Comparison of ENCODE assay signal across 13 cellular contexts in genomic region chrX:48465336-48465933, GRCh38. TPM values are rescaled to one million over a fixed set of nuclear protein-coding genes. Genes with fewer than 3 reads are reported as not detected.
DNase-seq lines count a peak whose midpoint lies in the region; ATAC-seq and TF ChIP-seq lines count a peak whose summit lies in the region.
"Had no signal": no experiment of that assay in that cellular context is flagged by ENCODE, and none has a peak within 500 bp of the region (broad histone marks: within the 10 kb centered on the region; RNA-seq: fewer than 3 reads in every experiment).

No MANE protein-coding gene starts in this region.

- peaks cover 12% of the 10 kb centered on the region for H3K4me1 Mint-ChIP-seq in HFFc6 (ENCODE audit: low read depth)
- H3K4me1 Mint-ChIP-seq in T-cell = peaks cover 13 to 36% (median 28%) of the 10 kb centered on the region in 3 donors

- DNase-seq in AG04450 (ENCODE audit: low read depth, low spot score) = peak; percentile 61
- peak; percentile 90 for DNase-seq in HFFc6
- peak; percentile 82 for DNase-seq in astrocyte of the hippocampus (ENCODE audit: low read depth, low spot score)
- DNase-seq in kidney epithelial cell (ENCODE audit: low read depth) = peak; percentile 56
- DNase-seq in T-cell = no peak
- no peak for DNase-seq in cerebellum (ENCODE audit: low spot score)
- DNase-seq in G401 (ENCODE audit: low spot score) = no peak
- DNase-seq: activated CD4-positive, alpha-beta T cell treated with anti-CD3 and anti-CD28 coated beads, Interleukin-2, amount 50 U/mL, for 1 hour; DMS79 treated with DMSO at 0.1 percent for 48 hours; effector memory CD4-positive, alpha-beta T cell; NCI-H446 treated with DMSO at 0.1 percent for 48 hours had no signal

- H3K9me3 Mint-ChIP-seq in HFFc6 (no peaks in the 10 kb centered on the region), T-cell (no peaks in the 10 kb centered on the region)

- H3K27ac Mint-ChIP-seq in HFFc6 (peak overlapping the region; percentile 87), T-cell (no peak overlapping the region)

- no peak for TF ChIP-seq CTCF in AG04450 (IDR thresholded peaks at IDR 0.05; ENCODE audit: low read depth, low read length)
- TF ChIP-seq CTCF in HFFc6 (IDR thresholded peaks at IDR 0.05) = no peak
- TF ChIP-seq CTCF in kidney epithelial cell (IDR thresholded peaks at IDR 0.05; ENCODE audit: insufficient read depth, low read length, poor library complexity, severe bottlenecking) = no peak

- H3K27ac ChIP-seq in AG04450 (ENCODE audit: low read depth, low read length) = peak overlapping the region; percentile 73

- H3K36me3 ChIP-seq in kidney epithelial cell (ENCODE audit: control insufficient read depth, insufficient read depth, low read length) = no peaks in the 10 kb centered on the region

- no peaks in the 10 kb centered on the region for H3K9me3 ChIP-seq in AG04450 (ENCODE audit: control insufficient read depth, insufficient read depth, low read length)

- CTCF ChIA-PET in AG04450 (lab: Charles Lee) (no interaction called here), T-cell (lab: Charles Lee) (interaction anchor here in 1 of 2 donors (0.6 kb wide), 1 partner anchor 38 kb away, joined by 3 read pairs; no protein-coding TSS in a partner anchor)

- POLR2A ChIA-PET in AG04450 (lab: Yijun Ruan, JAX) (interaction anchor here (0.6 to 1.4 kb wide), 3 partner anchors 16 to 485 kb away, joined by 3 to 8 read pairs (median 5); partner anchors contain the start of gene TBC1D25), T-cell (lab: Charles Lee) (interaction anchor here in 1 of 2 donors (0.5 kb wide), 1 partner anchor 112 kb away, joined by 3 read pairs; no protein-coding TSS in a partner anchor)

- H3K4me3 ChIP-seq in AG04450 (ENCODE audit: low read depth, low read length) (peak overlapping the region; percentile 27), kidney epithelial cell (ENCODE audit: low read depth, low read length) (no peak overlapping the region)

- H3K27me3 Mint-ChIP-seq in HFFc6 (ENCODE audit: insufficient read depth) (no peaks in the 10 kb centered on the region; the same call in 1 of the 2 replicates), T-cell (peaks cover 0 to 14% of the 10 kb centered on the region in 2 donors)

- in situ Hi-C loops in G401 (cut with HindIII; ENCODE audit: low sequenced_read_pairs) = no loop called here

- H3K4me3 Mint-ChIP-seq in HFFc6 = peak overlapping the region; percentile 67
- no peak overlapping the region for H3K4me3 Mint-ChIP-seq in T-cell

- ATAC-seq in T-cell (replicated peaks in 1 of 4) = no peak
- no peak for ATAC-seq in HG02571 (IDR thresholded peaks at IDR 0.05; ENCODE audit: unreplicated experiment)

- H3K27me3 ChIP-seq in AG04450 (ENCODE audit: control insufficient read depth, insufficient read depth, low read length) (no peaks in the 10 kb centered on the region), kidney epithelial cell (ENCODE audit: control insufficient read depth, insufficient read depth, low read length) (peaks cover 2% of the 10 kb centered on the region)

- H3K36me3 Mint-ChIP-seq in HFFc6 (ENCODE audit: low read depth) (no peaks in the 10 kb centered on the region), T-cell (peaks cover 19% of the 10 kb centered on the region)

RNA-seq across cellular contexts. Expression of gene SLC38A5, which starts 4.6 kb away (rescaled TPM):
- 19.1 and 22.3 TPM in 2 replicates for polyA plus RNA-seq in AG04450 (2011; rRNA removed)
- polyA minus RNA-seq in AG04450 (2011; rRNA and poly(A)+ RNA removed) = 33.1 and 44.6 TPM in 2 replicates
- total RNA-seq in HFFc6 (2021; fragmentation: NEBNext Ultra II Directional; extraction: Animal tissue kit (Norgen Biotek cat#: 25700)) = under 1 TPM in 5 of 6 experiments, not detected in 1; 0.40 to 0.91 (median 0.79) TPM
- 28.3 and 32.8 TPM in 2 replicates for total RNA-seq in kidney epithelial cell
- 10 to 100 TPM; 18.0 to 37.0 (median 26.5) TPM for total RNA-seq in T-cell
- 24.7 TPM for total RNA-seq in cerebellum
- 55.7 and 82.7 TPM in 2 replicates for total RNA-seq in G401 (2014; rRNA removed; shearing (Covaris generic))

RNA-seq across cellular contexts. Expression of gene FTSJ1, which starts 10.6 kb away (rescaled TPM):
- 19.7 and 26.3 TPM in 2 replicates for polyA plus RNA-seq in AG04450 (2011; rRNA removed)
- polyA minus RNA-seq in AG04450 (2011; rRNA and poly(A)+ RNA removed) = 18.3 and 19.3 TPM in 2 replicates
- 10 to 100 TPM; 51.5 to 66.7 (median 59.7) TPM for total RNA-seq in HFFc6 (2021; fragmentation: NEBNext Ultra II Directional; extraction: Animal tissue kit (Norgen Biotek cat#: 25700))
- 80.3 and 91.4 TPM in 2 replicates for total RNA-seq in kidney epithelial cell
- 10 to 100 TPM; 51.4 to 64.9 (median 56.8) TPM for total RNA-seq in T-cell
- total RNA-seq in cerebellum = 24.0 TPM
- 38.7 and 64.6 TPM in 2 replicates for total RNA-seq in G401 (2014; rRNA removed; shearing (Covaris generic))

RNA-seq across cellular contexts. Expression of gene PORCN, which starts 43.4 kb away (rescaled TPM):
- polyA plus RNA-seq in AG04450 (2011; rRNA removed) = 8.4 and 11.6 TPM in 2 replicates
- polyA minus RNA-seq in AG04450 (2011; rRNA and poly(A)+ RNA removed) = 9.0 and 10.5 TPM in 2 replicates
- total RNA-seq in HFFc6 (2021; fragmentation: NEBNext Ultra II Directional; extraction: Animal tissue kit (Norgen Biotek cat#: 25700)) = 10 to 100 TPM in 4 of 6 experiments, 1 to 10 TPM in 2; 9.0 to 13.8 (median 10.7) TPM
- total RNA-seq in kidney epithelial cell (12.7 and 14.5 TPM in 2 replicates), T-cell (10 to 100 TPM; 16.8 to 21.7 (median 18.6) TPM), cerebellum (9.4 TPM)
- 3.5 and 11.8 TPM in 2 replicates for total RNA-seq in G401 (2014; rRNA removed; shearing (Covaris generic))

RNA-seq across cellular contexts. Expression of gene SSX4B, which starts 53.7 kb away (rescaled TPM):
- polyA plus RNA-seq in AG04450 (2011; rRNA removed) = not detected in 2 replicates
- not detected in 2 replicates for polyA minus RNA-seq in AG04450 (2011; rRNA and poly(A)+ RNA removed)
- total RNA-seq in HFFc6 (2021; fragmentation: NEBNext Ultra II Directional; extraction: Animal tissue kit (Norgen Biotek cat#: 25700)) = not detected
- not detected in 2 replicates for total RNA-seq in kidney epithelial cell
- total RNA-seq in T-cell = not detected
- not detected for total RNA-seq in cerebellum
- total RNA-seq in G401 (2014; rRNA removed; shearing (Covaris generic)) = not detected in 2 replicates
- total RNA-seq: mononuclear cell had no signal

RNA-seq across cellular contexts. Expression of gene EBP, which starts 56.2 kb away (rescaled TPM):
- polyA plus RNA-seq in AG04450 (2011; rRNA removed) = 19.8 and 23.8 TPM in 2 replicates
- 35.1 and 41.7 TPM in 2 replicates for polyA minus RNA-seq in AG04450 (2011; rRNA and poly(A)+ RNA removed)
- total RNA-seq in HFFc6 (2021; fragmentation: NEBNext Ultra II Directional; extraction: Animal tissue kit (Norgen Biotek cat#: 25700)) = 10 to 100 TPM; 26.0 to 42.2 (median 39.1) TPM
- total RNA-seq in kidney epithelial cell = 40.2 and 72.5 TPM in 2 replicates
- 10 to 100 TPM; 41.1 to 60.4 (median 46.1) TPM for total RNA-seq in T-cell
- 19.9 TPM for total RNA-seq in cerebellum
- 87.4 and 107 TPM in 2 replicates for total RNA-seq in G401 (2014; rRNA removed; shearing (Covaris generic))

Comparison
In these comparisons a context has a peak if more than half of its experiments do, and no peak if none do; other contexts are left out.
1. DNase-seq: peak in AG04450 (single experiment), HFFc6 (single experiment), astrocyte of the hippocampus (single experiment) and kidney epithelial cell (single experiment); none in T-cell (0 of 34), cerebellum (single experiment) and G401 (single experiment).
2. RNA of gene SLC38A5, which starts 4.6 kb away (total RNA-seq): 55.7 to 82.7 TPM in G401, 28.3 to 32.8 TPM in kidney epithelial cell, 18.0 to 37.0 TPM in T-cell and 24.7 TPM in cerebellum (single experiment); 0.40 to 0.91 TPM in HFFc6; every median in the first group is over 4 times any median in the second.